8 cellular contexts compared by ENCODE assay signal in the genomic region with DNA sequence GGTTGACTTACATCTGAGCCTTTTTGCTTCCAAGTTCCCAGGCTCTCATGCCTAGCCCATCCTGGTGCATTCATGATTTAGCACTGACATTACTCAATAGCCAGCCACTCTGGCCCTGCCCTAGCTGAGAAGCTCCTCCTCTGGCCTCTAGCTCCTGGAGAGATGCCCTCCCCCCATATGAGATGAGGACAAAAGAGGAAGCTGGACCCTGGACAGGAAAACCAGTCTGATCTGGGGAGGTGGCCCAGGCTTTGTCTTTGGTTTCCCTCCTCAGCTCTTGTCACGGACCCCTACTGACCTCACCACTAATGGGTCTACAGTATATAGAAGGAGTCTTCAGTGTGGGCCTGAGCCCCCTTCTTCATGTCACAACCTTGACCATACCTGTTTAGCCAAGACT. TPM values are rescaled to one million over a fixed set of nuclear protein-coding genes. Genes with fewer than 3 reads are reported as not detected.
DNase-seq lines count a peak whose midpoint lies in the region; ATAC-seq and TF ChIP-seq lines count a peak whose summit lies in the region.

No MANE protein-coding gene starts in this region.

- TF ChIP-seq CTCF in AG10803 (conservative IDR thresholded peaks at IDR 0.05; ENCODE audit: low read length): no peak
- TF ChIP-seq CTCF in lung (IDR thresholded peaks at IDR 0.05; ENCODE audit: control extremely low read depth, extremely low read depth): no peak

- ATAC-seq in lung (ENCODE audit: insufficient read depth, low FRiP score) (no peak), GM21447 (IDR thresholded peaks at IDR 0.05; ENCODE audit: unreplicated experiment) (no peak), HG03039 (IDR thresholded peaks at IDR 0.05; ENCODE audit: unreplicated experiment) (no peak)

- peaks cover 0 to 2% of the 10 kb centered on the region in 2 donors for H3K36me3 ChIP-seq in lung (ENCODE audit: control insufficient read depth in 2 of 2, insufficient read depth in 2 of 2, low read length in 2 of 2)

- H3K27ac ChIP-seq in adipose tissue (ENCODE audit: low read depth, low read length) (peak overlapping the region; percentile 62), lung (ENCODE audit: low read depth in 1 of 2, low read length in 1 of 2) (peak overlapping the region in 1 of 2 donors; percentile 44)

- DNase-seq in AG10803 (ENCODE audit: low read depth): peak; percentile 46
- DNase-seq in HCEC 1CT: peak; percentile 30
- peak; percentile 65 for DNase-seq in lung (ENCODE audit: low spot score)
- DNase-seq in effector CD8-positive, alpha-beta T cell (lab: John Stamatoyannopoulos, UW): no peak
- no peak for DNase-seq in DMS 273 (lab: John Stamatoyannopoulos, UW; ENCODE audit: unreplicated experiment)

- no peak overlapping the region for H3K4me3 ChIP-seq in AG10803 (ENCODE audit: low read length)
- H3K4me3 ChIP-seq in lung: no peak overlapping the region

- WGBS in adipose tissue, 3 donors: 26 to 86% (median 79%) methylated on average over 1 of the region's 1 CpG
- 25 to 46% methylated on average over 1 of the region's 1 CpG for WGBS in lung, 2 donors

- H3K9me3 ChIP-seq in lung (ENCODE audit: control insufficient read depth in 2 of 2, insufficient read depth in 1 of 2, low read length in 1 of 2): no peaks in the 10 kb centered on the region

- no peaks in the 10 kb centered on the region for H3K27me3 ChIP-seq in lung (ENCODE audit: control insufficient read depth, insufficient read depth)

- H3K4me1 ChIP-seq in lung (ENCODE audit: control insufficient read depth in 2 of 2, insufficient read depth in 2 of 2, low read length in 2 of 2): peaks cover 20 to 44% of the 10 kb centered on the region in 2 donors

RNA-seq across cellular contexts. Expression of a gene that starts 3.0 kb away (rescaled TPM):
- polyA plus RNA-seq in adipose tissue (10 to 100 TPM; 30.4 to 94.7 (median 88.8) TPM), lung (100 to 1,000 TPM in 1 of 2 donors, 10 to 100 TPM in 1; 69.4 to 287 TPM)
- 10 to 100 TPM; 15.4 to 95.8 TPM for total RNA-seq in lung

RNA-seq across cellular contexts. Expression of a gene that starts 17.7 kb away (rescaled TPM):
- 10 to 100 TPM; 17.6 to 49.7 (median 40.0) TPM for polyA plus RNA-seq in adipose tissue
- total RNA-seq in lung: 10 to 100 TPM; 49.7 to 56.4 TPM
- 10 to 100 TPM; 12.1 to 32.6 TPM for polyA plus RNA-seq in lung

RNA-seq across cellular contexts. Expression of a gene that starts 29.4 kb away (rescaled TPM):
- polyA plus RNA-seq in adipose tissue: 10 to 100 TPM; 10.4 to 21.9 (median 11.5) TPM
- total RNA-seq in lung: 10 to 100 TPM; 22.4 to 23.6 TPM
- 10 to 100 TPM; 17.5 to 19.4 TPM for polyA plus RNA-seq in lung

RNA-seq across cellular contexts. Expression of a gene that starts 40.4 kb away (rescaled TPM):
- polyA plus RNA-seq in adipose tissue (10 to 100 TPM; 17.9 to 52.7 (median 19.6) TPM), lung (10 to 100 TPM; 16.6 to 52.3 TPM)
- 100 to 1,000 TPM in 1 of 2 donors, 10 to 100 TPM in 1; 67.1 to 109 TPM for total RNA-seq in lung

Comparison
In these comparisons a context has a peak if more than half of its experiments do, and no peak if none do; other contexts are left out.
1. DNase-seq: peak in AG10803 (single experiment), HCEC 1CT (single experiment) and lung (single experiment); none in effector CD8-positive, alpha-beta T cell (single experiment) and DMS 273 (single experiment).